ENCODE assay signal across 12 cellular contexts in the genomic region with DNA sequence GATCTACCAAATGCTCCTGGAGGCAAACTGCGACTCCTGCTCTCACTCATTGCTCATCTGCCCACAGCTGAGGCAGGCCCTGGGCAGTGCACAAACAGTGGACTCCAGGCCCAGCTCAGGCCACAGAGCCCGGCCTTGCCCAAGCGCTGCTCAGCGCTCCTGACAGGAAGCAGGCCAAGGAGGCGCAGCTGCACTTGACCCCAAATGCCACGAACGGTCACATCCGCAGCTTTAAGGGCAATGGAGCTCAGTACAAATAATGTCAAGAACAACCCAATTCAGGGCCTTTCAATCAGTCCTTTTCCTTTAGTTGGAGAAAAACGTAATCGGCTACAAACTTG. TPM values are rescaled to one million over a fixed set of nuclear protein-coding genes. Genes with fewer than 3 reads are reported as not detected.
A peak's percentile ranks its signal among the peaks of the same experiment; 100 is the strongest.
DNase-seq lines count a peak whose midpoint lies in the region; ATAC-seq lines count a peak whose summit lies in the region.
"Had no signal": no experiment of that assay in that cellular context is flagged by ENCODE, and none has a peak within 500 bp of the region (broad histone marks: within the 10 kb centered on the region; RNA-seq: fewer than 3 reads in every experiment).

No MANE protein-coding gene starts in this region.

- no peak overlapping the region for H3K4me2 ChIP-seq in GM23248 (ENCODE audit: unreplicated experiment)
- H3K4me2 ChIP-seq in trophoblast cell (ENCODE audit: low read length) = no peak overlapping the region

- H3K18ac ChIP-seq in trophoblast cell (ENCODE audit: low read length) = peak overlapping the region; percentile 41

- peaks cover 5% of the 10 kb centered on the region; the same call in 1 of the 2 replicates for H4K20me1 ChIP-seq in GM23248 (ENCODE audit: insufficient read depth)

- ATAC-seq in right cardiac atrium (peak; percentile 16 to 37), GM18868 (IDR thresholded peaks at IDR 0.05; ENCODE audit: unreplicated experiment) (no peak)

- H3K4me1 ChIP-seq in GM23248 (ENCODE audit: insufficient read depth) = peaks cover 29% of the 10 kb centered on the region
- peaks cover 36% of the 10 kb centered on the region for H3K4me1 ChIP-seq in right cardiac atrium (ENCODE audit: control insufficient read depth, insufficient read depth, low read length)
- H3K4me1 ChIP-seq in trophoblast cell (ENCODE audit: control insufficient read depth in 1 of 2, insufficient read depth in 2 of 2, low read length in 2 of 2) = no peaks in the 10 kb centered on the region

- H4K12ac ChIP-seq in trophoblast cell (ENCODE audit: low read depth, low read length) = no peak overlapping the region

- 0 out of 2 replicates have a peak overlapping the region, but pooled peaks have one; percentile 2 for H3K27ac ChIP-seq in GM23248
- H3K27ac ChIP-seq in right cardiac atrium (ENCODE audit: low read length) = peak overlapping the region; percentile 32
- no peak overlapping the region for H3K27ac ChIP-seq in trophoblast cell (ENCODE audit: low read depth, low read length)
- H3K27ac ChIP-seq: C4-2B had no signal

- no peaks in the 10 kb centered on the region for H3K9me3 ChIP-seq in GM23248 (ENCODE audit: low read depth)
- no peaks in the 10 kb centered on the region for H3K9me3 ChIP-seq in right cardiac atrium (ENCODE audit: control insufficient read depth, low read length)
- no peaks in the 10 kb centered on the region for H3K9me3 ChIP-seq in trophoblast cell (ENCODE audit: insufficient read depth, low read depth, low read length)
- H3K9me3 ChIP-seq: prostate gland had no signal

- H4K8ac ChIP-seq in trophoblast cell (ENCODE audit: low read depth, low read length) = no peak overlapping the region

- H3K9ac ChIP-seq in GM23248 (no peak overlapping the region), trophoblast cell (ENCODE audit: low read length) (no peak overlapping the region)

- H3K14ac ChIP-seq in trophoblast cell (ENCODE audit: low read length) = no peak overlapping the region

- H3K79me2 ChIP-seq in GM23248 (ENCODE audit: insufficient read depth) = peaks cover 98% of the 10 kb centered on the region
- peaks cover 6% of the 10 kb centered on the region for H3K79me2 ChIP-seq in trophoblast cell (ENCODE audit: control insufficient read depth, insufficient read depth, low read length, poor library complexity)

- H3K27me3 ChIP-seq in GM23248 (replicated peaks; ENCODE audit: insufficient read depth) (no peaks in the 10 kb centered on the region), right cardiac atrium (ENCODE audit: control insufficient read depth, insufficient read depth) (no peaks in the 10 kb centered on the region), trophoblast cell (ENCODE audit: insufficient read depth, low read length) (no peaks in the 10 kb centered on the region)

- no peak overlapping the region for H4K91ac ChIP-seq in trophoblast cell (ENCODE audit: low read depth, low read length)

- DNase-seq in GM23248 (no peak), SHP77 (lab: John Stamatoyannopoulos, UW) (peak; percentile 23 to 71), right cardiac atrium (peak in 2 of 3 donors; percentile 75 to 81), trophoblast cell (no peak), hippocampal formation (lab: John Stamatoyannopoulos, UW) (no peak), NCI-H1417 treated with DMSO at 0.1 percent for 48 hours (lab: John Stamatoyannopoulos, UW) (no peak), cerebellar nuclear complex (lab: John Stamatoyannopoulos, UW) (no peak)
- DNase-seq: islet precursor cell had no signal

- in situ Hi-C loops in GM23248 (cut with MboI) = loop anchor here (25.0 kb wide), 1 partner anchor 639 kb away; a partner anchor contains a TSS

- no peaks in the 10 kb centered on the region for H3K9me2 ChIP-seq in GM23248 (ENCODE audit: insufficient read depth)

- H3K4ac ChIP-seq in trophoblast cell (ENCODE audit: low read depth, low read length) = peak overlapping the region; percentile 39

- H2AK5ac ChIP-seq in trophoblast cell (ENCODE audit: low read length) = no peak overlapping the region

- H2BK120ac ChIP-seq in trophoblast cell (ENCODE audit: insufficient read depth, low read length, poor library complexity) = no peak overlapping the region

- H2AFZ ChIP-seq in GM23248 = no peak overlapping the region
- no peak overlapping the region for H2AFZ ChIP-seq in trophoblast cell (ENCODE audit: insufficient read depth, low read length, poor library complexity)

- H3K23ac ChIP-seq in trophoblast cell (ENCODE audit: low read length) = no peak overlapping the region

- H3F3A ChIP-seq in GM23248 (ENCODE audit: insufficient read depth) = peaks cover 16% of the 10 kb centered on the region; the same call in 1 of the 2 replicates

- H3K79me1 ChIP-seq in trophoblast cell (ENCODE audit: low read length) = no peaks in the 10 kb centered on the region

- WGBS in GM23248 (ENCODE audit: low coverage in 1 of 2, low lambda C conversion rate in 2 of 2, missing lambda C conversion rate in 2 of 2), 2 experiments = 88 to 89% methylated on average over 10 of the region's 10 CpGs
- 43% methylated on average over 10 of the region's 10 CpGs for WGBS in right cardiac atrium
- WGBS in trophoblast cell (ENCODE audit: extremely low coverage, insufficient coverage, insufficient read length) = no CpG with 5 or more reads among the region's 10 CpGs

- H3K36me3 ChIP-seq in GM23248 (ENCODE audit: low read depth) (no peaks in the 10 kb centered on the region), trophoblast cell (ENCODE audit: control insufficient read depth in 1 of 2, insufficient read depth in 2 of 2, low read length in 2 of 2) (peaks cover 34 to 51% of the 10 kb centered on the region in 2 experiments)
- H3K36me3 ChIP-seq: prostate gland had no signal

- no peak overlapping the region for H2BK12ac ChIP-seq in trophoblast cell (ENCODE audit: low read length)

- H2BK5ac ChIP-seq in trophoblast cell (ENCODE audit: low read depth, low read length, poor library complexity) = no peak overlapping the region

- H3K4me3 ChIP-seq in GM23248 = no peak overlapping the region
- H3K4me3 ChIP-seq in right cardiac atrium (ENCODE audit: low read length) = no peak overlapping the region
- no peak overlapping the region for H3K4me3 ChIP-seq in trophoblast cell (ENCODE audit: low read depth, low read length)
- H3K4me3 ChIP-seq: prostate gland had no signal

- intact Hi-C loops in right cardiac atrium (cut with DNase I) = no loop called here

RNA-seq across cellular contexts. Expression of a gene that starts 33.8 kb away (rescaled TPM):
- 182 and 231 TPM in 2 replicates for total RNA-seq in GM23248 (2014; rRNA removed; shearing (Covaris generic))
- polyA plus RNA-seq in GM23248 (2016; fragmentation: Nextera tagmentation; extraction: Ambion mirVana) (127 and 131 TPM in 2 replicates), right cardiac atrium (38.2 TPM)
- total RNA-seq in right cardiac atrium = 100 to 1,000 TPM in 1 of 4 donors, 10 to 100 TPM in 3; 49.8 to 120 (median 57.1) TPM
- polyA plus RNA-seq in trophoblast cell (2013) = 231 and 244 TPM in 2 replicates

RNA-seq across cellular contexts. Expression of a gene that starts 51.5 kb away (rescaled TPM):
- not detected in 2 replicates for total RNA-seq in GM23248 (2014; rRNA removed; shearing (Covaris generic))
- polyA plus RNA-seq in GM23248 (2016; fragmentation: Nextera tagmentation; extraction: Ambion mirVana) (not detected in 2 replicates), right cardiac atrium (not detected)
- total RNA-seq in right cardiac atrium = not detected
- polyA plus RNA-seq in trophoblast cell (2013) = not detected in 2 replicates
- total RNA-seq: fibroblast of lung had no signal
- polyA plus RNA-seq: fibroblast of lung had no signal

Comparison
In these comparisons a context has a peak if more than half of its experiments do, and no peak if none do; other contexts are left out.
1. DNase-seq: peak in SHP77 (2 of 2) and right cardiac atrium (2 of 3); none in GM23248 (single experiment), trophoblast cell (0 of 2), hippocampal formation (0 of 2), NCI-H1417 treated with DMSO at 0.1 percent for 48 hours (single experiment) and cerebellar nuclear complex (0 of 2).